ENCODE assay signal across 1 cellular context in the genomic region with DNA sequence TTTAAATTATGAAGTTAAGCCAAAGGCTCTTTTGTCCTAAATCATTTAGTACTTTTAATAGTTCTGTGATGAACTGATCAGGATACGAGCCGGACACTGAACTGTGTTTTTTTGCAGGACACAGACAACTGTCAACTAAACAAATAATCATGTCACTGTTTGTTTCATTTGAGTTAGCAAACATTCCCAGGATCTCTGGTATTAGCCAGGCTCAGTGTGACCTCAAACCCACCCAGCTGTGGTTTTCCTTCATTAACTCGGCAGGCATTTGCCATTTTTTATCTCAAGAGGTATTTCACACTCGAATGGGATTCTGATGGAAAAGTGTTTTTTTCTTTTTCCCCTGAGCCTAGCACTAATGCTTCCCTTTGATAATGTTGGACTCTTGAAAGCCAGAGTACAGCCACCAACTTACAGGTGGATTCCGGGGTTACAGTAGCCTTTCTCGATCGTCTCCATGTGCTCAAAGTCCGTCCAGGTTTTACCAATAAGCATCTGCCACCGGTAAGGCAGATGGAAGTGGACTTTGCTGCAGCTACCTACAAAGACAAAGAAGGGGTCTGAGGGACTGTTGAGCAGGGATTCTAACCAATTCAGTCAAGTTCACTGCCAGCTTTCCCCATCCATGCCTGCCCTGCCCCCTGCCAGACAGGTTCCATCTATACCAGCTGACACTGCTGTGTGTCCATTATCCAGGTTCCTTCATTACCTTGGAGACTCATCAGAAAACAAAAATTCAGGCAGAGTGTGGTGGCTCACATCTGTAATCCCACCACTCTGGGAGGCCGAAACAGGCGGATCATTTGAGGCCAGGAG.
TF ChIP-seq lines count a peak whose summit lies in the region.

No MANE protein-coding gene starts in this region.

TF ChIP-seq in GM23338, 12 proteins besides CTCF, POLR2A, EP300 and RAD21 (continued from another document):
- TF ChIP-seq, protein P1, sequence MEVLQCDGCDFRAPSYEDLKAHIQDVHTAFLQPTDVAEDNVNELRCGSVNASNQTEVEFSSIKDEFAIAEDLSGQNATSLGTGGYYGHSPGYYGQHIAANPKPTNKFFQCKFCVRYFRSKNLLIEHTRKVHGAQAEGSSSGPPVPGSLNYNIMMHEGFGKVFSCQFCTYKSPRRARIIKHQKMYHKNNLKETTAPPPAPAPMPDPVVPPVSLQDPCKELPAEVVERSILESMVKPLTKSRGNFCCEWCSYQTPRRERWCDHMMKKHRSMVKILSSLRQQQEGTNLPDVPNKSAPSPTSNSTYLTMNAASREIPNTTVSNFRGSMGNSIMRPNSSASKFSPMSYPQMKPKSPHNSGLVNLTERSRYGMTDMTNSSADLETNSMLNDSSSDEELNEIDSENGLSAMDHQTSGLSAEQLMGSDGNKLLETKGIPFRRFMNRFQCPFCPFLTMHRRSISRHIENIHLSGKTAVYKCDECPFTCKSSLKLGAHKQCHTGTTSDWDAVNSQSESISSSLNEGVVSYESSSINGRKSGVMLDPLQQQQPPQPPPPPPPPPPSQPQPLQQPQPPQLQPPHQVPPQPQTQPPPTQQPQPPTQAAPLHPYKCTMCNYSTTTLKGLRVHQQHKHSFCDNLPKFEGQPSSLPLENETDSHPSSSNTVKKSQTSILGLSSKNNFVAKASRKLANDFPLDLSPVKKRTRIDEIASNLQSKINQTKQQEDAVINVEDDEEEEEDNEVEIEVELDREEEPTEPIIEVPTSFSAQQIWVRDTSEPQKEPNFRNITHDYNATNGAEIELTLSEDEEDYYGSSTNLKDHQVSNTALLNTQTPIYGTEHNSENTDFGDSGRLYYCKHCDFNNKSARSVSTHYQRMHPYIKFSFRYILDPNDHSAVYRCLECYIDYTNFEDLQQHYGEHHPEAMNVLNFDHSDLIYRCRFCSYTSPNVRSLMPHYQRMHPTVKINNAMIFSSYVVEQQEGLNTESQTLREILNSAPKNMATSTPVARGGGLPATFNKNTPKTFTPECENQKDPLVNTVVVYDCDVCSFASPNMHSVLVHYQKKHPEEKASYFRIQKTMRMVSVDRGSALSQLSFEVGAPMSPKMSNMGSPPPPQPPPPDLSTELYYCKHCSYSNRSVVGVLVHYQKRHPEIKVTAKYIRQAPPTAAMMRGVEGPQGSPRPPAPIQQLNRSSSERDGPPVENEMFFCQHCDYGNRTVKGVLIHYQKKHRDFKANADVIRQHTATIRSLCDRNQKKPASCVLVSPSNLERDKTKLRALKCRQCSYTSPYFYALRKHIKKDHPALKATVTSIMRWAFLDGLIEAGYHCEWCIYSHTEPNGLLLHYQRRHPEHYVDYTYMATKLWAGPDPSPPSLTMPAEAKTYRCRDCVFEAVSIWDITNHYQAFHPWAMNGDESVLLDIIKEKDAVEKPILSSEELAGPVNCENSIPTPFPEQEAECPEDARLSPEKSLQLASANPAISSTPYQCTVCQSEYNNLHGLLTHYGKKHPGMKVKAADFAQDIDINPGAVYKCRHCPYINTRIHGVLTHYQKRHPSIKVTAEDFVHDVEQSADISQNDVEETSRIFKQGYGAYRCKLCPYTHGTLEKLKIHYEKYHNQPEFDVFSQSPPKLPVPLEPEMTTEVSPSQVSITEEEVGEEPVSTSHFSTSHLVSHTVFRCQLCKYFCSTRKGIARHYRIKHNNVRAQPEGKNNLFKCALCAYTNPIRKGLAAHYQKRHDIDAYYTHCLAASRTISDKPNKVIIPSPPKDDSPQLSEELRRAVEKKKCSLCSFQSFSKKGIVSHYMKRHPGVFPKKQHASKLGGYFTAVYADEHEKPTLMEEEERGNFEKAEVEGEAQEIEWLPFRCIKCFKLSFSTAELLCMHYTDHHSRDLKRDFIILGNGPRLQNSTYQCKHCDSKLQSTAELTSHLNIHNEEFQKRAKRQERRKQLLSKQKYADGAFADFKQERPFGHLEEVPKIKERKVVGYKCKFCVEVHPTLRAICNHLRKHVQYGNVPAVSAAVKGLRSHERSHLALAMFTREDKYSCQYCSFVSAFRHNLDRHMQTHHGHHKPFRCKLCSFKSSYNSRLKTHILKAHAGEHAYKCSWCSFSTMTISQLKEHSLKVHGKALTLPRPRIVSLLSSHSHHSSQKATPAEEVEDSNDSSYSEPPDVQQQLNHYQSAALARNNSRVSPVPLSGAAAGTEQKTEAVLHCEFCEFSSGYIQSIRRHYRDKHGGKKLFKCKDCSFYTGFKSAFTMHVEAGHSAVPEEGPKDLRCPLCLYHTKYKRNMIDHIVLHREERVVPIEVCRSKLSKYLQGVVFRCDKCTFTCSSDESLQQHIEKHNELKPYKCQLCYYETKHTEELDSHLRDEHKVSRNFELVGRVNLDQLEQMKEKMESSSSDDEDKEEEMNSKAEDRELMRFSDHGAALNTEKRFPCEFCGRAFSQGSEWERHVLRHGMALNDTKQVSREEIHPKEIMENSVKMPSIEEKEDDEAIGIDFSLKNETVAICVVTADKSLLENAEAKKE (CRISPR knock-in tag; IDR thresholded peaks at IDR 0.05) = no peak
